In genomic region chr13:24670927-24671326, GRCh38 we compare ENCODE assay signal across 9 cellular contexts. TPM values are rescaled to one million over a fixed set of nuclear protein-coding genes. Genes with fewer than 3 reads are reported as not detected.
DNase-seq lines count a peak whose midpoint lies in the region; ATAC-seq lines count a peak whose summit lies in the region.
"Had no signal": no experiment of that assay in that cellular context is flagged by ENCODE, and none has a peak within 500 bp of the region (broad histone marks: within the 10 kb centered on the region; RNA-seq: fewer than 3 reads in every experiment).

No MANE protein-coding gene starts in this region.

- H3K36me3 Mint-ChIP-seq in activated naive CD8-positive, alpha-beta T cell treated with anti-CD3 and anti-CD28 coated beads, Interleukin-2, amount 50 U/mL, for 24 hours (ENCODE audit: low read depth) = no peaks in the 10 kb centered on the region
- H3K36me3 Mint-ChIP-seq in naive B cell = no peaks in the 10 kb centered on the region

- ATAC-seq in activated naive CD8-positive, alpha-beta T cell treated with anti-CD3 and anti-CD28 coated beads, Interleukin-2, amount 50 U/mL, for 24 hours = peak; percentile 80
- ATAC-seq in naive B cell (ENCODE audit: low read depth in 2 of 2) = peak; percentile 39 to 54
- no peak for ATAC-seq in esophagus mucosa
- no peak for ATAC-seq in GM21737 (IDR thresholded peaks at IDR 0.05; ENCODE audit: unreplicated experiment)

- H3K4me1 ChIP-seq in HUES64 (ENCODE audit: insufficient read depth, low read length) = 0 out of 2 replicates have a peak, but pooled peaks cover 4% of the 10 kb centered on the region

- H3K4me3 ChIP-seq in HUES64 (ENCODE audit: low read length) = peak overlapping the region; percentile 27

- no peaks in the 10 kb centered on the region for H3K9me3 ChIP-seq in HUES64 (ENCODE audit: insufficient read depth, low read depth, low read length)
- H3K9me3 ChIP-seq: Peyer's patch had no signal

- H3K9ac ChIP-seq in HUES64 (ENCODE audit: low read depth, low read length) = no peak overlapping the region

- peak; percentile 35 for DNase-seq in DMS53 treated with DMSO at 0.1 percent for 48 hours (lab: John Stamatoyannopoulos, UW; ENCODE audit: unreplicated experiment)
- DNase-seq in activated naive CD8-positive, alpha-beta T cell treated with anti-CD3 and anti-CD28 coated beads, Interleukin-2, amount 50 U/mL, for 24 hours = peak; percentile 22
- no peak for DNase-seq in naive B cell
- DNase-seq in NCI-H446 (lab: John Stamatoyannopoulos, UW) = no peak
- DNase-seq in HCEC 1CT = no peak

- peaks cover 10% of the 10 kb centered on the region for H3K4me1 Mint-ChIP-seq in activated naive CD8-positive, alpha-beta T cell treated with anti-CD3 and anti-CD28 coated beads, Interleukin-2, amount 50 U/mL, for 24 hours
- H3K4me1 Mint-ChIP-seq in naive B cell = peaks cover 0 to 7% (median 0%) of the 10 kb centered on the region in 3 donors

- H3K36me3 ChIP-seq in HUES64 (ENCODE audit: insufficient read depth, low read length) = no peaks in the 10 kb centered on the region
- H3K36me3 ChIP-seq: Peyer's patch had no signal

- H3K27ac Mint-ChIP-seq in activated naive CD8-positive, alpha-beta T cell treated with anti-CD3 and anti-CD28 coated beads, Interleukin-2, amount 50 U/mL, for 24 hours = no peak overlapping the region
- no peak overlapping the region for H3K27ac Mint-ChIP-seq in naive B cell

- peak overlapping the region; percentile 32 for H3K4me3 Mint-ChIP-seq in activated naive CD8-positive, alpha-beta T cell treated with anti-CD3 and anti-CD28 coated beads, Interleukin-2, amount 50 U/mL, for 24 hours
- no peak overlapping the region for H3K4me3 Mint-ChIP-seq in naive B cell

- H3K27me3 Mint-ChIP-seq in activated naive CD8-positive, alpha-beta T cell treated with anti-CD3 and anti-CD28 coated beads, Interleukin-2, amount 50 U/mL, for 24 hours = peaks cover 28% of the 10 kb centered on the region
- peaks cover 41 to 79% (median 59%) of the 10 kb centered on the region in 3 donors for H3K27me3 Mint-ChIP-seq in naive B cell

- WGBS in HUES64 = 10% methylated on average over 6 of the region's 7 CpGs

- H3K9me3 Mint-ChIP-seq in activated naive CD8-positive, alpha-beta T cell treated with anti-CD3 and anti-CD28 coated beads, Interleukin-2, amount 50 U/mL, for 24 hours = no peaks in the 10 kb centered on the region
- no peaks in the 10 kb centered on the region for H3K9me3 Mint-ChIP-seq in naive B cell

- no peak overlapping the region for H3K27ac ChIP-seq in HUES64 (ENCODE audit: low read depth, low read length)

- H3K27me3 ChIP-seq in HUES64 (ENCODE audit: insufficient read depth, low read length) = no peaks in the 10 kb centered on the region
- H3K27me3 ChIP-seq: Peyer's patch had no signal

RNA-seq across cellular contexts. Expression of gene ATP12A, which starts 9.3 kb away (rescaled TPM):
- 0.45 TPM for polyA plus RNA-seq in HUES64 (2013, experiment 1 of 2)
- 0.76 TPM for polyA plus RNA-seq in HUES64 (2013, experiment 2 of 2)
- polyA plus RNA-seq in naive B cell (ENCODE audit: low read depth in 6 of 6) = not detected
- 0.24 TPM for total RNA-seq in esophagus mucosa
- total RNA-seq: Peyer's patch had no signal

Comparison
In these comparisons a context has a peak if more than half of its experiments do, and no peak if none do; other contexts are left out.
1. DNase-seq: peak in DMS53 treated with DMSO at 0.1 percent for 48 hours (single experiment) and activated naive CD8-positive, alpha-beta T cell treated with anti-CD3 and anti-CD28 coated beads, Interleukin-2, amount 50 U/mL, for 24 hours (single experiment); none in naive B cell (single experiment), NCI-H446 (0 of 2) and HCEC 1CT (single experiment).
2. ATAC-seq: peak in activated naive CD8-positive, alpha-beta T cell treated with anti-CD3 and anti-CD28 coated beads, Interleukin-2, amount 50 U/mL, for 24 hours (single experiment) and naive B cell (2 of 2); none in esophagus mucosa (single experiment) and GM21737 (single experiment).